10 cellular contexts compared by ENCODE assay signal in the genomic region with DNA sequence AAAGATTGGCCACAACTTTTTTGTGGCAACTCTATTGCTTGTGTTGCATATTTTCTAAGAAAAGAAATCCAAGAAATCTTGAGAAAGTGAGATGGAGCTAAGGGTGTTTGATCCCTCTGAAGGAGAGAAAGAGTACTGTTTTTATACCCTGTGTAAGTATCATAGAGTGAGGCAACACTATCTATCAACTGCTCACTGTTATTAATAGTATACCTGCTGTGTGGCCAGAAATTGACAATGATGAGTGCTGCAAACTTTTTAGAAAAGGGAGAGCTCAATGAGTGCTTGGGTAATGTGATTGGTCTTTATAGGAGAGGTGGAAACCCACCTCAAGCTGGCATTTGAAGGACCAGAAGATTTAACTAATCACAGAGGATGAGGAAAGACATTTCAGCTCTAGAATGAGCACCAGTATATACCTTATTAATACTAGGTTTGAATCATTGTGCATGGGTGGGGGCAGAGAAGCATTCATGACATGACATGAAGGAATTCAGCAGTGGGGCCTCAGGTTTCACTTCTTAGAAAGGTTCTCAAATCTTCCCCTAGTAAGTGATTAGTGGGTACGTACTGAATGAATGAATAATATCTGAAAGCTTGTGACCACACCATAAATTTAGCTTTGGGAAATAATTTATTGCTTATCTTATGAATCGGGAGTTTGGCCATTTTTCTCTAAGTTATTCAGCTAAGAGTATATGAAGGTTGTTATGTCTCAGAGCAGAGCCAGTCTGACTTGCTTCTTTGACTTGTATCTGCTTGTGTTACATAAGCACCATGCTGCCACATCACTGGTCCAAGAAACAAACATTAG.
DNase-seq lines count a peak whose midpoint lies in the region; ATAC-seq, FAIRE-seq and TF ChIP-seq lines count a peak whose summit lies in the region.
"Had no signal": no experiment of that assay in that cellular context is flagged by ENCODE, and none has a peak within 500 bp of the region (broad histone marks: within the 10 kb centered on the region; RNA-seq: fewer than 3 reads in every experiment).

No MANE protein-coding gene starts in this region.

- no peaks in the 10 kb centered on the region for H4K20me1 ChIP-seq in astrocyte (ENCODE audit: insufficient read depth, low read length)

- TF ChIP-seq EP300 in stomach (IDR thresholded peaks at IDR 0.05): no peak

- H3K4me3 ChIP-seq in astrocyte (ENCODE audit: insufficient read depth, low read depth, low read length) (no peak overlapping the region), stomach (no peak overlapping the region)

- H3K36me3 ChIP-seq in astrocyte (ENCODE audit: insufficient read depth, low read length) (peaks cover 3% of the 10 kb centered on the region), stomach (peaks cover 0 to 82% (median 58%) of the 10 kb centered on the region in 4 donors)

- no peak for TF ChIP-seq POLR2A in stomach (IDR thresholded peaks at IDR 0.05)

- H3K4me1 ChIP-seq in astrocyte (ENCODE audit: insufficient read depth, low read length) (peaks cover 2% of the 10 kb centered on the region), stomach (peaks cover 0 to 9% (median 4%) of the 10 kb centered on the region in 4 donors)

- H3K27me3 ChIP-seq in astrocyte (ENCODE audit: insufficient read depth, low read length): no peaks in the 10 kb centered on the region
- no peaks in the 10 kb centered on the region for H3K27me3 ChIP-seq in stomach

- peaks cover 7% of the 10 kb centered on the region for H3K4me1 Mint-ChIP-seq in astrocyte (ENCODE audit: low read depth, unreplicated experiment)

- no peak for FAIRE-seq in astrocyte (lab: Jason Lieb, UNC)

- no peak overlapping the region for H3K9ac ChIP-seq in astrocyte (ENCODE audit: low read length)

- WGBS in stomach, 5 donors: 67 to 76% (median 70%) methylated on average over 2 of the region's 2 CpGs

- H3K9me3 ChIP-seq in astrocyte (ENCODE audit: insufficient read depth, low read depth, low read length): no peaks in the 10 kb centered on the region
- H3K9me3 ChIP-seq in stomach: no peaks in the 10 kb centered on the region

- H3K27me3 Mint-ChIP-seq in astrocyte (ENCODE audit: low read depth, unreplicated experiment): no peaks in the 10 kb centered on the region
- H3K27me3 Mint-ChIP-seq: dendritic cell treated with granulocyte-macrophage colony-stimulating factor and Interleukin-4, amounts not matched to agents 40 ng/mL and 50 ng/mL, for 4 days had no signal

- no peaks in the 10 kb centered on the region for H3K9me3 Mint-ChIP-seq in astrocyte (ENCODE audit: unreplicated experiment)
- H3K9me3 Mint-ChIP-seq: dendritic cell treated with granulocyte-macrophage colony-stimulating factor and Interleukin-4, amounts not matched to agents 40 ng/mL and 50 ng/mL, for 4 days had no signal

- intact Hi-C loops in stomach (cut with DNase I; ENCODE audit: low total_unique reads): no loop called here

- H3K36me3 Mint-ChIP-seq in astrocyte (ENCODE audit: low read depth, unreplicated experiment): peaks cover 19% of the 10 kb centered on the region

- no peaks in the 10 kb centered on the region for H3K79me2 ChIP-seq in astrocyte (ENCODE audit: insufficient read depth, low read length)

- H3K27ac Mint-ChIP-seq in astrocyte (ENCODE audit: unreplicated experiment): no peak overlapping the region
- H3K27ac Mint-ChIP-seq: dendritic cell treated with granulocyte-macrophage colony-stimulating factor and Interleukin-4, amounts not matched to agents 40 ng/mL and 50 ng/mL, for 4 days had no signal

- no peak overlapping the region for H3K4me2 ChIP-seq in astrocyte (ENCODE audit: low read length)

- TF ChIP-seq CTCF in astrocyte (IDR thresholded peaks at IDR 0.05; ENCODE audit: insufficient read depth, low read depth, low read length): no peak
- no peak for TF ChIP-seq CTCF in stomach (IDR thresholded peaks at IDR 0.05)

- H3K27ac ChIP-seq in astrocyte (ENCODE audit: low read depth, low read length): peak overlapping the region; percentile 18
- H3K27ac ChIP-seq in stomach: peak overlapping the region in 1 of 5 donors; percentile 17

- DNase-seq in EH (ENCODE audit: low read depth) (peak; percentile 83), astrocyte (ENCODE audit: low read depth) (peak; percentile 63), NCI-H510A treated with DMSO at 0.1 percent for 48 hours (lab: John Stamatoyannopoulos, UW) (no peak), stomach (no peak), NCI-H2196 treated with DMSO at 0.1 percent for 48 hours (lab: John Stamatoyannopoulos, UW; ENCODE audit: unreplicated experiment) (no peak), NCI-H2227 treated with DMSO at 0.1 percent for 48 hours (lab: John Stamatoyannopoulos, UW) (no peak)
- DNase-seq: midbrain had no signal

- no peak overlapping the region for H3K4me3 Mint-ChIP-seq in astrocyte (ENCODE audit: unreplicated experiment)
- H3K4me3 Mint-ChIP-seq: dendritic cell treated with granulocyte-macrophage colony-stimulating factor and Interleukin-4, amounts not matched to agents 40 ng/mL and 50 ng/mL, for 4 days had no signal

- peak; percentile 60 for ATAC-seq in GM19372 (IDR thresholded peaks at IDR 0.05; ENCODE audit: low read depth, unreplicated experiment)
- ATAC-seq in HG03095 (IDR thresholded peaks at IDR 0.05; ENCODE audit: unreplicated experiment): peak; percentile 58

- no peak overlapping the region for H2AFZ ChIP-seq in astrocyte (ENCODE audit: low read depth, low read length)

Comparison
In these comparisons a context has a peak if more than half of its experiments do, and no peak if none do; other contexts are left out.
1. DNase-seq: peak in EH (single experiment) and astrocyte (single experiment); none in NCI-H510A treated with DMSO at 0.1 percent for 48 hours (single experiment), stomach (single experiment), NCI-H2196 treated with DMSO at 0.1 percent for 48 hours (single experiment) and NCI-H2227 treated with DMSO at 0.1 percent for 48 hours (single experiment).